8 cellular contexts compared by ENCODE assay signal in genomic region chr14:31059152-31059924, GRCh38. TPM values are rescaled to one million over a fixed set of nuclear protein-coding genes. Genes with fewer than 3 reads are reported as not detected.
A peak's percentile ranks its signal among the peaks of the same experiment; 100 is the strongest.
DNase-seq lines count a peak whose midpoint lies in the region; ATAC-seq and TF ChIP-seq lines count a peak whose summit lies in the region.

No MANE protein-coding gene starts in this region.

- H3K9me2 ChIP-seq in GM23338 (ENCODE audit: insufficient read depth): no peaks in the 10 kb centered on the region

- H3K4me3 ChIP-seq in GM23338: no peak overlapping the region

- no peaks in the 10 kb centered on the region for H3K9me3 Mint-ChIP-seq in GM23338

- H3F3A ChIP-seq in GM23338 (replicated peaks; ENCODE audit: low read depth): no peaks in the 10 kb centered on the region

- H3K4me1 ChIP-seq in GM23338 (ENCODE audit: insufficient read depth): peaks cover 18% of the 10 kb centered on the region

- H3K4me3 Mint-ChIP-seq in GM23338: no peak overlapping the region; the same call in 2 of the 3 replicates

- H3K4me2 ChIP-seq in GM23338: peak overlapping the region; percentile 29; the same call in 1 of the 2 replicates

- peaks cover 2% of the 10 kb centered on the region for H3K27me3 Mint-ChIP-seq in GM23338 (ENCODE audit: insufficient read depth, low read depth, poor library complexity)

- TF ChIP-seq CTCF in GM23338 (conservative IDR thresholded peaks at IDR 0.05; ENCODE audit: low read depth in 2 of 2): no peak

- no peaks in the 10 kb centered on the region for H3K36me3 ChIP-seq in GM23338 (ENCODE audit: insufficient read depth)

- H3K27ac ChIP-seq in GM23338 (ENCODE audit: low read depth): peak overlapping the region; percentile 73; the same call in 1 of the 2 replicates

- H3K36me3 Mint-ChIP-seq in GM23338 (ENCODE audit: low read depth): no peaks in the 10 kb centered on the region; the same call in 2 of the 3 replicates

- H4K20me1 ChIP-seq in GM23338 (replicated peaks; ENCODE audit: insufficient read depth): no peaks in the 10 kb centered on the region

- DNase-seq in GM23338 (ENCODE audit: low spot score) (peak; percentile 34), OCI-M1 (lab: John Stamatoyannopoulos, UW) (peak; percentile 98), fibroblast of the conjunctiva (ENCODE audit: low read depth) (peak; percentile 32), renal cortical epithelial cell (ENCODE audit: low read depth) (peak; percentile 95), occipital lobe (lab: John Stamatoyannopoulos, UW) (no peak), putamen (ENCODE audit: low spot score) (no peak), cerebellar nuclear complex (lab: John Stamatoyannopoulos, UW) (no peak)

- peak overlapping the region; percentile 57 for H3K27ac Mint-ChIP-seq in GM23338

- peaks cover 2% of the 10 kb centered on the region; the same call in 1 of the 2 replicates for H3K79me2 ChIP-seq in GM23338 (replicated peaks; ENCODE audit: insufficient read depth)

- peaks cover 24% of the 10 kb centered on the region for H3K4me1 Mint-ChIP-seq in GM23338

- ATAC-seq in GM23338: peak; percentile 68
- ATAC-seq in HG02588 (IDR thresholded peaks at IDR 0.05; ENCODE audit: unreplicated experiment): no peak

- H3K27me3 ChIP-seq in GM23338 (ENCODE audit: insufficient read depth): no peaks in the 10 kb centered on the region

- no peak overlapping the region for H2AFZ ChIP-seq in GM23338

TF ChIP-seq in GM23338, 12 proteins besides CTCF, POLR2A, EP300 and RAD21:
- TF ChIP-seq CREB1 (CRISPR knock-in tag; IDR thresholded peaks at IDR 0.05; ENCODE audit: low read depth) (no peak), EZH2 (IDR thresholded peaks at IDR 0.05; ENCODE audit: low read depth, unreplicated experiment) (no peak), STAT1 (IDR thresholded peaks at IDR 0.05; ENCODE audit: unreplicated experiment) (no peak), ZNF114 (CRISPR knock-in tag; IDR thresholded peaks at IDR 0.05) (no peak), POLR2AphosphoS5 (IDR thresholded peaks at IDR 0.05; ENCODE audit: low read depth) (no peak), JUNB (IDR thresholded peaks at IDR 0.05; ENCODE audit: unreplicated experiment) (no peak), ZNF331 (CRISPR knock-in tag; IDR thresholded peaks at IDR 0.05; ENCODE audit: low read depth) (no peak), EZH2phosphoT487 (IDR thresholded peaks at IDR 0.05; ENCODE audit: unreplicated experiment) (no peak), REST (IDR thresholded peaks at IDR 0.05; ENCODE audit: unreplicated experiment) (no peak), NANOG (IDR thresholded peaks at IDR 0.05; ENCODE audit: borderline replicate concordance) (no peak)
- TF ChIP-seq, protein P1, sequence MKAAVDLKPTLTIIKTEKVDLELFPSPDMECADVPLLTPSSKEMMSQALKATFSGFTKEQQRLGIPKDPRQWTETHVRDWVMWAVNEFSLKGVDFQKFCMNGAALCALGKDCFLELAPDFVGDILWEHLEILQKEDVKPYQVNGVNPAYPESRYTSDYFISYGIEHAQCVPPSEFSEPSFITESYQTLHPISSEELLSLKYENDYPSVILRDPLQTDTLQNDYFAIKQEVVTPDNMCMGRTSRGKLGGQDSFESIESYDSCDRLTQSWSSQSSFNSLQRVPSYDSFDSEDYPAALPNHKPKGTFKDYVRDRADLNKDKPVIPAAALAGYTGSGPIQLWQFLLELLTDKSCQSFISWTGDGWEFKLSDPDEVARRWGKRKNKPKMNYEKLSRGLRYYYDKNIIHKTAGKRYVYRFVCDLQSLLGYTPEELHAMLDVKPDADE (IDR thresholded peaks at IDR 0.05): no peak
- TF ChIP-seq, protein P2, sequence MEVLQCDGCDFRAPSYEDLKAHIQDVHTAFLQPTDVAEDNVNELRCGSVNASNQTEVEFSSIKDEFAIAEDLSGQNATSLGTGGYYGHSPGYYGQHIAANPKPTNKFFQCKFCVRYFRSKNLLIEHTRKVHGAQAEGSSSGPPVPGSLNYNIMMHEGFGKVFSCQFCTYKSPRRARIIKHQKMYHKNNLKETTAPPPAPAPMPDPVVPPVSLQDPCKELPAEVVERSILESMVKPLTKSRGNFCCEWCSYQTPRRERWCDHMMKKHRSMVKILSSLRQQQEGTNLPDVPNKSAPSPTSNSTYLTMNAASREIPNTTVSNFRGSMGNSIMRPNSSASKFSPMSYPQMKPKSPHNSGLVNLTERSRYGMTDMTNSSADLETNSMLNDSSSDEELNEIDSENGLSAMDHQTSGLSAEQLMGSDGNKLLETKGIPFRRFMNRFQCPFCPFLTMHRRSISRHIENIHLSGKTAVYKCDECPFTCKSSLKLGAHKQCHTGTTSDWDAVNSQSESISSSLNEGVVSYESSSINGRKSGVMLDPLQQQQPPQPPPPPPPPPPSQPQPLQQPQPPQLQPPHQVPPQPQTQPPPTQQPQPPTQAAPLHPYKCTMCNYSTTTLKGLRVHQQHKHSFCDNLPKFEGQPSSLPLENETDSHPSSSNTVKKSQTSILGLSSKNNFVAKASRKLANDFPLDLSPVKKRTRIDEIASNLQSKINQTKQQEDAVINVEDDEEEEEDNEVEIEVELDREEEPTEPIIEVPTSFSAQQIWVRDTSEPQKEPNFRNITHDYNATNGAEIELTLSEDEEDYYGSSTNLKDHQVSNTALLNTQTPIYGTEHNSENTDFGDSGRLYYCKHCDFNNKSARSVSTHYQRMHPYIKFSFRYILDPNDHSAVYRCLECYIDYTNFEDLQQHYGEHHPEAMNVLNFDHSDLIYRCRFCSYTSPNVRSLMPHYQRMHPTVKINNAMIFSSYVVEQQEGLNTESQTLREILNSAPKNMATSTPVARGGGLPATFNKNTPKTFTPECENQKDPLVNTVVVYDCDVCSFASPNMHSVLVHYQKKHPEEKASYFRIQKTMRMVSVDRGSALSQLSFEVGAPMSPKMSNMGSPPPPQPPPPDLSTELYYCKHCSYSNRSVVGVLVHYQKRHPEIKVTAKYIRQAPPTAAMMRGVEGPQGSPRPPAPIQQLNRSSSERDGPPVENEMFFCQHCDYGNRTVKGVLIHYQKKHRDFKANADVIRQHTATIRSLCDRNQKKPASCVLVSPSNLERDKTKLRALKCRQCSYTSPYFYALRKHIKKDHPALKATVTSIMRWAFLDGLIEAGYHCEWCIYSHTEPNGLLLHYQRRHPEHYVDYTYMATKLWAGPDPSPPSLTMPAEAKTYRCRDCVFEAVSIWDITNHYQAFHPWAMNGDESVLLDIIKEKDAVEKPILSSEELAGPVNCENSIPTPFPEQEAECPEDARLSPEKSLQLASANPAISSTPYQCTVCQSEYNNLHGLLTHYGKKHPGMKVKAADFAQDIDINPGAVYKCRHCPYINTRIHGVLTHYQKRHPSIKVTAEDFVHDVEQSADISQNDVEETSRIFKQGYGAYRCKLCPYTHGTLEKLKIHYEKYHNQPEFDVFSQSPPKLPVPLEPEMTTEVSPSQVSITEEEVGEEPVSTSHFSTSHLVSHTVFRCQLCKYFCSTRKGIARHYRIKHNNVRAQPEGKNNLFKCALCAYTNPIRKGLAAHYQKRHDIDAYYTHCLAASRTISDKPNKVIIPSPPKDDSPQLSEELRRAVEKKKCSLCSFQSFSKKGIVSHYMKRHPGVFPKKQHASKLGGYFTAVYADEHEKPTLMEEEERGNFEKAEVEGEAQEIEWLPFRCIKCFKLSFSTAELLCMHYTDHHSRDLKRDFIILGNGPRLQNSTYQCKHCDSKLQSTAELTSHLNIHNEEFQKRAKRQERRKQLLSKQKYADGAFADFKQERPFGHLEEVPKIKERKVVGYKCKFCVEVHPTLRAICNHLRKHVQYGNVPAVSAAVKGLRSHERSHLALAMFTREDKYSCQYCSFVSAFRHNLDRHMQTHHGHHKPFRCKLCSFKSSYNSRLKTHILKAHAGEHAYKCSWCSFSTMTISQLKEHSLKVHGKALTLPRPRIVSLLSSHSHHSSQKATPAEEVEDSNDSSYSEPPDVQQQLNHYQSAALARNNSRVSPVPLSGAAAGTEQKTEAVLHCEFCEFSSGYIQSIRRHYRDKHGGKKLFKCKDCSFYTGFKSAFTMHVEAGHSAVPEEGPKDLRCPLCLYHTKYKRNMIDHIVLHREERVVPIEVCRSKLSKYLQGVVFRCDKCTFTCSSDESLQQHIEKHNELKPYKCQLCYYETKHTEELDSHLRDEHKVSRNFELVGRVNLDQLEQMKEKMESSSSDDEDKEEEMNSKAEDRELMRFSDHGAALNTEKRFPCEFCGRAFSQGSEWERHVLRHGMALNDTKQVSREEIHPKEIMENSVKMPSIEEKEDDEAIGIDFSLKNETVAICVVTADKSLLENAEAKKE (CRISPR knock-in tag; IDR thresholded peaks at IDR 0.05): no peak

RNA-seq across cellular contexts. Expression of gene STRN3, which starts 33.2 kb away (rescaled TPM):
- total RNA-seq in GM23338 (2014; rRNA removed; shearing (Covaris generic)): 39.0 and 40.6 TPM in 2 replicates
- 28.3 and 35.0 TPM in 2 replicates for polyA plus RNA-seq in GM23338 (2016; fragmentation: Nextera tagmentation; extraction: Ambion mirVana)
- 78.3 and 110 TPM in 2 replicates for total RNA-seq in renal cortical epithelial cell
- total RNA-seq in occipital lobe: 138 TPM

RNA-seq across cellular contexts. Expression of gene AP4S1, which starts 33.9 kb away (rescaled TPM):
- total RNA-seq in GM23338 (2014; rRNA removed; shearing (Covaris generic)): 13.4 and 25.9 TPM in 2 replicates
- polyA plus RNA-seq in GM23338 (2016; fragmentation: Nextera tagmentation; extraction: Ambion mirVana): 13.3 and 15.7 TPM in 2 replicates
- total RNA-seq in renal cortical epithelial cell: 4.0 and 5.2 TPM in 2 replicates
- total RNA-seq in occipital lobe: 28.1 TPM

Comparison
In these comparisons a context has a peak if more than half of its experiments do, and no peak if none do; other contexts are left out.
1. DNase-seq: peak in GM23338 (single experiment), OCI-M1 (single experiment), fibroblast of the conjunctiva (single experiment) and renal cortical epithelial cell (single experiment); none in occipital lobe (single experiment), putamen (single experiment) and cerebellar nuclear complex (0 of 2).